In genomic region chr2:20439193-20439475, GRCh38 we compare ENCODE assay signal across 12 cellular contexts. TPM values are rescaled to one million over a fixed set of nuclear protein-coding genes. Genes with fewer than 3 reads are reported as not detected.
DNase-seq lines count a peak whose midpoint lies in the region; ATAC-seq and TF ChIP-seq lines count a peak whose summit lies in the region.
"Had no signal": no experiment of that assay in that cellular context is flagged by ENCODE, and none has a peak within 500 bp of the region (broad histone marks: within the 10 kb centered on the region; RNA-seq: fewer than 3 reads in every experiment).

No MANE protein-coding gene starts in this region.

- peak; percentile 72 for ATAC-seq in RWPE2 (ENCODE audit: low read depth)
- peak in 2 of 4 donors; percentile 20 to 21 for ATAC-seq in psoas muscle
- no peak for ATAC-seq in GM21825 (IDR thresholded peaks at IDR 0.05; ENCODE audit: unreplicated experiment)

- H3K27ac ChIP-seq in RWPE2 (ENCODE audit: poor library complexity, severe bottlenecking) (peak overlapping the region; percentile 84), esophagus squamous epithelium (peak overlapping the region; percentile 55 to 89 (median 86)), psoas muscle (peak overlapping the region; percentile 6)

- no peaks in the 10 kb centered on the region for H3K9me3 ChIP-seq in RWPE2 (ENCODE audit: severe bottlenecking)
- no peaks in the 10 kb centered on the region for H3K9me3 ChIP-seq in esophagus squamous epithelium
- no peaks in the 10 kb centered on the region for H3K9me3 ChIP-seq in psoas muscle
- H3K9me3 ChIP-seq: Caco-2, testis had no signal

- H3K4me3 ChIP-seq in RWPE2 (ENCODE audit: severe bottlenecking) (peak overlapping the region; percentile 4), esophagus squamous epithelium (peak overlapping the region; percentile 5 to 44 (median 15)), psoas muscle (no peak overlapping the region)
- H3K4me3 ChIP-seq: testis had no signal

- no peak for TF ChIP-seq POLR2A in esophagus squamous epithelium (IDR thresholded peaks at IDR 0.05)

- H3K4me1 ChIP-seq in RWPE2 (ENCODE audit: insufficient read depth, poor library complexity, severe bottlenecking) = peaks cover 29% of the 10 kb centered on the region
- peaks cover 14 to 55% (median 35%) of the 10 kb centered on the region in 3 donors for H3K4me1 ChIP-seq in esophagus squamous epithelium
- H3K4me1 ChIP-seq in psoas muscle = peaks cover 13% of the 10 kb centered on the region
- H3K4me1 ChIP-seq: testis had no signal

- no peak for TF ChIP-seq CTCF in RWPE2 (IDR thresholded peaks at IDR 0.05; ENCODE audit: poor library complexity, severe bottlenecking)
- TF ChIP-seq CTCF in esophagus squamous epithelium (IDR thresholded peaks at IDR 0.05) = no peak
- no peak for TF ChIP-seq CTCF in psoas muscle (IDR thresholded peaks at IDR 0.05)

- intact Hi-C loops in esophagus squamous epithelium (cut with DNase I) (no loop called here), psoas muscle (cut with DNase I) (loop anchor here in 1 of 2 donors (5.0 to 10.0 kb wide), 2 partner anchors 62 to 526 kb away; no protein-coding TSS in a partner anchor)

- H3K27me3 ChIP-seq in RWPE2 (ENCODE audit: insufficient read depth, poor library complexity, severe bottlenecking) (no peaks in the 10 kb centered on the region), esophagus squamous epithelium (no peaks in the 10 kb centered on the region), psoas muscle (ENCODE audit: insufficient read depth in 3 of 3, low read length in 2 of 3) (no peaks in the 10 kb centered on the region)
- H3K27me3 ChIP-seq: testis had no signal

- DNase-seq in Caki2 (ENCODE audit: low read depth) (peak; percentile 30), RWPE2 (ENCODE audit: low spot score) (no peak), esophagus squamous epithelium (lab: John Stamatoyannopoulos, UW) (no peak), psoas muscle (no peak), NCI-H524 treated with DMSO at 0.1 percent for 48 hours (lab: John Stamatoyannopoulos, UW) (no peak), GF-D8 (lab: John Stamatoyannopoulos, UW) (no peak)
- no peak for DNase-seq in activated CD4-positive, CD25-positive, alpha-beta regulatory T cell (lab: John Stamatoyannopoulos, UW)
- DNase-seq: Caco-2; NCI-H2171; stimulated activated CD4-positive, alpha-beta T cell treated with anti-CD3 and anti-CD28 coated beads, Interleukin-15, amount 100 ng/mL, for 24 hours; testis had no signal

- 26 to 48% methylated on average over 4 of the region's 4 CpGs for WGBS in esophagus squamous epithelium, 2 donors
- 82 to 94% (median 84%) methylated on average over 4 of the region's 4 CpGs for WGBS in psoas muscle, 3 donors

- H3K36me3 ChIP-seq in RWPE2 (ENCODE audit: low read depth) (no peaks in the 10 kb centered on the region), esophagus squamous epithelium (no peaks in the 10 kb centered on the region), psoas muscle (ENCODE audit: insufficient read depth in 1 of 2, low read depth in 1 of 2) (no peaks in the 10 kb centered on the region)

- in situ Hi-C loops in Caki2 (cut with HindIII; ENCODE audit: low pct_unique_long_range_greater_than_20kb, low sequenced_read_pairs) = loop anchor here (25.0 kb wide), 1 partner anchor 198 kb away; no protein-coding TSS in a partner anchor

RNA-seq across cellular contexts. Expression of gene RHOB, which starts 7.7 kb away (rescaled TPM):
- 151 and 158 TPM in 2 replicates for total RNA-seq in Caki2 (2014; rRNA removed; shearing (Covaris generic); ENCODE audit: low replicate concordance)
- 100 to 1,000 TPM in 3 of 4 donors, 10 to 100 TPM in 1; 61.7 to 245 (median 144) TPM for total RNA-seq in esophagus squamous epithelium
- total RNA-seq in psoas muscle = 100 to 1,000 TPM; 111 to 370 (median 154) TPM
- polyA plus RNA-seq in psoas muscle = 100 to 1,000 TPM; 120 to 669 (median 345) TPM

Comparison
In these comparisons a context has a peak if more than half of its experiments do, and no peak if none do; other contexts are left out.
1. H3K27ac ChIP-seq: peak in every context shown above with its lines; median percentile 86 in esophagus squamous epithelium; 84 in RWPE2; 6 in psoas muscle.